ENCODE assay signal across 18 cellular contexts in the genomic region with DNA sequence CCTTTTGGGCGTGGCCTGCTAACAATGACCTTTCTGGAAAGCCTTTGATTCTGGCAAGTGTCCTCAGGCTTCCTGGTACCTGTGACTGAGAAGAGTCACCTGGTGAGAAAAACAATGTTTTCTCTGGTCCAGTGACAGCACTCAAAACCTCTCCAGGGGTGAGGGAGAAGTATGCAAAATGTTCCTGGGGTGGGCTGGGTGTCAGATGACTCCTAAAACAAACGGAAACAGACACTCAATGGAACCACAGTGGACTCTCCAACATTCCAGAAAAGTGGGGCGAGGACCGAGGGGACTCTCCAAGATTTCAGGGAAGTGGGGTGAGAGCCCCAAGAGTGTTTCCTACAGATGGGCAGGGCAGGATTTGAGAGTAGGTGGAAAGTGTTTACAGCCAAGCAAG.
"Had no signal": no experiment of that assay in that cellular context is flagged by ENCODE, and none has a peak within 500 bp of the region (broad histone marks: within the 10 kb centered on the region; RNA-seq: fewer than 3 reads in every experiment).

No MANE protein-coding gene starts in this region.

- ATAC-seq: activated T-cell treated with anti-CD3 and anti-CD28 coated beads, Interleukin-2, amount 50 U/mL, for 4 hours; gastrocnemius medialis; heart left ventricle; left cardiac atrium; right lobe of liver had no signal

- H3K4me1 Mint-ChIP-seq: activated CD4-positive, alpha-beta memory T cell treated with anti-CD3 and anti-CD28 coated beads, Interleukin-2, amount 10 ng/mL, durations not matched to agents 7 days and 5 days; naive B cell had no signal

- H3K4me1 ChIP-seq: gastrocnemius medialis, heart left ventricle, right lobe of liver had no signal

- DNase-seq: activated CD4-positive, alpha-beta memory T cell treated with anti-CD3 and anti-CD28 coated beads, Interleukin-2, amount 10 ng/mL, durations not matched to agents 7 days and 5 days; activated CD4-positive, alpha-beta T cell treated with anti-CD3 and anti-CD28 coated beads for 4 hours; activated effector memory CD4-positive, alpha-beta T cell treated with Interleukin-2 at 50 U/mL for 16 hours; activated naive CD4-positive, alpha-beta T cell treated with anti-CD3 and anti-CD28 coated beads, Interleukin-2, amount 50 U/mL, for 16 hours; activated T-cell treated with anti-CD3 and anti-CD28 coated beads, Interleukin-2, amount 50 U/mL, for 4 hours; endodermal cell; gastrocnemius medialis; heart left ventricle; left cardiac atrium; naive B cell; ovary; right lobe of liver; WERI-Rb-1 had no signal

- H3K9me3 Mint-ChIP-seq: activated CD4-positive, alpha-beta memory T cell treated with anti-CD3 and anti-CD28 coated beads, Interleukin-2, amount 10 ng/mL, durations not matched to agents 7 days and 5 days; activated T-cell treated with anti-CD3 and anti-CD28 coated beads, Interleukin-2, amount 50 U/mL, for 4 hours; endodermal cell; neural progenitor cell; stimulated activated naive CD8-positive, alpha-beta T cell treated with anti-CD3 and anti-CD28 coated beads, Interleukin-15, Interleukin-2, amounts not matched to agents 100 ng/mL and 50 ng/mL, for 24 hours had no signal

- H3K27ac Mint-ChIP-seq: activated CD4-positive, alpha-beta memory T cell treated with anti-CD3 and anti-CD28 coated beads, Interleukin-2, amount 10 ng/mL, durations not matched to agents 7 days and 5 days; endodermal cell; neural progenitor cell; stimulated activated naive CD8-positive, alpha-beta T cell treated with anti-CD3 and anti-CD28 coated beads, Interleukin-15, Interleukin-2, amounts not matched to agents 100 ng/mL and 50 ng/mL, for 24 hours had no signal

- H3K36me3 ChIP-seq: cardiac muscle cell, gastrocnemius medialis, heart left ventricle, neural progenitor cell, ovary, right lobe of liver, suprapubic skin, WERI-Rb-1 had no signal

- H3K27me3 Mint-ChIP-seq: activated CD4-positive, alpha-beta memory T cell treated with anti-CD3 and anti-CD28 coated beads, Interleukin-2, amount 10 ng/mL, durations not matched to agents 7 days and 5 days; stimulated activated naive CD8-positive, alpha-beta T cell treated with anti-CD3 and anti-CD28 coated beads, Interleukin-15, Interleukin-2, amounts not matched to agents 100 ng/mL and 50 ng/mL, for 24 hours had no signal

- H3K27me3 ChIP-seq: cardiac muscle cell, gastrocnemius medialis, heart left ventricle, neural progenitor cell, ovary, right lobe of liver, suprapubic skin had no signal

- H3K9me3 ChIP-seq: gastrocnemius medialis, heart left ventricle, ovary, right lobe of liver, suprapubic skin had no signal

- H3K4me3 ChIP-seq: cardiac muscle cell, gastrocnemius medialis, heart left ventricle, neural progenitor cell, ovary, right lobe of liver, smooth muscle cell, suprapubic skin had no signal

- H3K27ac ChIP-seq: cardiac muscle cell, gastrocnemius medialis, heart left ventricle, neural progenitor cell, ovary, right lobe of liver, suprapubic skin, WERI-Rb-1 had no signal

- H3K4me3 Mint-ChIP-seq: activated CD4-positive, alpha-beta memory T cell treated with anti-CD3 and anti-CD28 coated beads, Interleukin-2, amount 10 ng/mL, durations not matched to agents 7 days and 5 days; activated T-cell treated with anti-CD3 and anti-CD28 coated beads, Interleukin-2, amount 50 U/mL, for 4 hours; endodermal cell; naive B cell; neural progenitor cell; stimulated activated naive CD8-positive, alpha-beta T cell treated with anti-CD3 and anti-CD28 coated beads, Interleukin-15, Interleukin-2, amounts not matched to agents 100 ng/mL and 50 ng/mL, for 24 hours had no signal

- H3K36me3 Mint-ChIP-seq: neural progenitor cell had no signal
